In the genomic region with DNA sequence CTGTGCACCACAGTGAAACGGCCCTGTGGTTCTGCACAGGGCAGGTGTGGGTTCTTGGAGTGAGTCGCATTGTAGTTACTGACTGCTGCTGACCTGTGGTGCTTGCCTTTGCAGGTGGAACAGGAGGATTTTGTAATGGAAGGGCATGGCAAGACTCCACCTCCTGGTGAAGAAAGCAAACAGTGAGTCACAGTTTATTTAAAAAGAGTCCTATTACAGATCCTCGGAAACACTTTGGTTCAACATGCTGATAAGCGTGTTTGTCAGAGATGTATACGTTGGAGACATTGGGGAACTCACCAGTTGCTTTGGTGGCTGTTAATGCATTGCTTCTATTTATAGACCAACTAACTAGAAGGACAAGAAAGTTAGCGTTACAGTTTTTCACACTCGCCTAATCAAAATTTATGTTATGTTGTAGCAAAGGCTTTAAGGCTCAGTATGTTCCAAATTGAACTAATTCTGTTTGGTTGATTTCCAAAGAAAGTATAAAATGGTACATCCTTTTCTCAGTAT, we compare ENCODE assay signal across 9 cellular contexts. TPM values are rescaled to one million over a fixed set of nuclear protein-coding genes. Genes with fewer than 3 reads are reported as not detected.
A peak's percentile ranks its signal among the peaks of the same experiment; 100 is the strongest.
DNase-seq lines count a peak whose midpoint lies in the region; ATAC-seq and TF ChIP-seq lines count a peak whose summit lies in the region.
"Had no signal": no experiment of that assay in that cellular context is flagged by ENCODE, and none has a peak within 500 bp of the region (broad histone marks: within the 10 kb centered on the region; RNA-seq: fewer than 3 reads in every experiment).

No MANE protein-coding gene starts in this region.

- H3K27me3 Mint-ChIP-seq in type B pancreatic cell: no peaks in the 10 kb centered on the region
- H3K27me3 Mint-ChIP-seq: memory B cell had no signal

- peak overlapping the region; percentile 53 for H3K4me3 Mint-ChIP-seq in type B pancreatic cell
- H3K4me3 Mint-ChIP-seq: memory B cell had no signal

- peak; percentile 50 for TF ChIP-seq CTCF in VCaP (conservative IDR thresholded peaks at IDR 0.05)
- TF ChIP-seq CTCF in type B pancreatic cell (conservative IDR thresholded peaks at IDR 0.05): no peak

- H3K36me3 Mint-ChIP-seq in type B pancreatic cell: peaks cover under 1% of the 10 kb centered on the region

- peak overlapping the region; percentile 76 for H3K27ac ChIP-seq in VCaP

- H3K4me1 Mint-ChIP-seq in type B pancreatic cell (ENCODE audit: unreplicated experiment): peaks cover 20% of the 10 kb centered on the region

- H3K27ac Mint-ChIP-seq in type B pancreatic cell: peak overlapping the region; percentile 91
- H3K27ac Mint-ChIP-seq: memory B cell had no signal

- ATAC-seq in HG02763 (IDR thresholded peaks at IDR 0.05; ENCODE audit: unreplicated experiment): no peak
- ATAC-seq in HG02885 (IDR thresholded peaks at IDR 0.05; ENCODE audit: poor library complexity, unreplicated experiment): no peak

- DNase-seq in ELR (ENCODE audit: low read depth) (peak; percentile 66), NCI-H1092 treated with DMSO at 0.1 percent for 48 hours (lab: John Stamatoyannopoulos, UW) (peak; percentile 32), hepatic stellate cell (ENCODE audit: low spot score) (peak; percentile 46), type B pancreatic cell (ENCODE audit: extremely low spot score, unreplicated experiment) (no peak), globus pallidus (ENCODE audit: low spot score) (no peak)

- H3K9me3 Mint-ChIP-seq in type B pancreatic cell: peaks cover 5% of the 10 kb centered on the region
- H3K9me3 Mint-ChIP-seq: memory B cell had no signal

RNA-seq across cellular contexts. Expression of gene TNRC6B, which starts 21.7 kb away (rescaled TPM):
- total RNA-seq in type B pancreatic cell (ENCODE audit: low replicate concordance): 48.3 and 50.7 TPM in 2 replicates

Comparison
In these comparisons a context has a peak if more than half of its experiments do, and no peak if none do; other contexts are left out.
1. DNase-seq: peak in ELR (single experiment), NCI-H1092 treated with DMSO at 0.1 percent for 48 hours (single experiment) and hepatic stellate cell (single experiment); none in type B pancreatic cell (single experiment) and globus pallidus (single experiment).